ENCODE assay signal across 17 cellular contexts in the genomic region with DNA sequence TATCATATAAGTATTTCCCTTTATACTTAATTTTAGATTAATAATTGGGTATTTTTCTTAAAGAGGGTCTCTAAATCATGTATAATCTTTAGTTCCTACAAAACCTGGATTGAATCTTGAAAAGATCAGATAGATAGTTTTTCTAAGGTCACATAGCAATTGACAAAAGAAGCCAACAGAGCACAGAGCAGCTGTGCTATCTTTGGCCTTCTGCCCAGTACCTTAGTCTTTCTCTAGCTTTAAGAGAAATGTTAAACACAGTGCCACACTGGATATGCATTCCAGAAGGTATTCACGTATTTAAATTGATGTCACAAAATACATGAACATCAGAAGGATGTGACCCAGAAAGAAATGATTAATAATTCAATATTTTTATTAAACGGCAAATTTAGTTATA.
DNase-seq lines count a peak whose midpoint lies in the region; ATAC-seq, FAIRE-seq and TF ChIP-seq lines count a peak whose summit lies in the region.
"Had no signal": no experiment of that assay in that cellular context is flagged by ENCODE, and none has a peak within 500 bp of the region (broad histone marks: within the 10 kb centered on the region; RNA-seq: fewer than 3 reads in every experiment).

No MANE protein-coding gene starts in this region.

- TF ChIP-seq CTCF in endothelial cell of umbilical vein (IDR thresholded peaks at IDR 0.05; ENCODE audit: extremely low read depth in 1 of 2, insufficient read depth in 1 of 2, low read depth in 1 of 2, low read length in 2 of 2), result no peak

- no peak overlapping the region for H3K4me2 ChIP-seq in endothelial cell of umbilical vein (ENCODE audit: insufficient read depth, low read length)

- ATAC-seq in HG03025 (IDR thresholded peaks at IDR 0.05; ENCODE audit: low FRiP score, unreplicated experiment), result no peak
- no peak for ATAC-seq in activated CD4-positive, alpha-beta T cell treated with anti-CD3 and anti-CD28 coated beads for 36 hours
- ATAC-seq in left lobe of liver, result no peak
- ATAC-seq: sciatic nerve had no signal

- H3K4me3 Mint-ChIP-seq in activated CD4-positive, alpha-beta T cell treated with anti-CD3 and anti-CD28 coated beads for 36 hours, result no peak overlapping the region

- no peaks in the 10 kb centered on the region for H3K9me3 ChIP-seq in endothelial cell of umbilical vein (replicated peaks; ENCODE audit: control insufficient read depth, insufficient read depth, low read length)
- H3K9me3 ChIP-seq: thyroid gland had no signal

- no peaks in the 10 kb centered on the region for H3K36me3 Mint-ChIP-seq in activated CD4-positive, alpha-beta T cell treated with anti-CD3 and anti-CD28 coated beads for 36 hours (ENCODE audit: low read depth)

- H2AFZ ChIP-seq in endothelial cell of umbilical vein (ENCODE audit: low read depth, low read length), result no peak overlapping the region

- no TSS peak for BruUV-seq in endothelial cell of umbilical vein (replicated peaks; lab: Mats Ljungman, UMichigan)

- no peak overlapping the region for H3K27ac ChIP-seq in endothelial cell of umbilical vein (ENCODE audit: insufficient read depth, low read depth, low read length)
- H3K27ac ChIP-seq: coronary artery, thyroid gland had no signal

- no peaks in the 10 kb centered on the region for H3K9me1 ChIP-seq in endothelial cell of umbilical vein (replicated peaks; ENCODE audit: control insufficient read depth, extremely low read depth, insufficient read depth, low read length)

- H3K4me1 ChIP-seq in endothelial cell of umbilical vein (ENCODE audit: control insufficient read depth, extremely low read depth, insufficient read depth, low read length), result no peaks in the 10 kb centered on the region
- H3K4me1 ChIP-seq: thyroid gland had no signal

- H3K27ac Mint-ChIP-seq in activated CD4-positive, alpha-beta T cell treated with anti-CD3 and anti-CD28 coated beads for 36 hours, result no peak overlapping the region

- dilution Hi-C loops in endothelial cell of umbilical vein (cut with MboI; ENCODE audit: extremely low pct_ligation_motif_present, low sequenced_read_pairs), result no loop called here

- POLR2A ChIA-PET in endothelial cell of umbilical vein (lab: Charles Lee), result no interaction called here
- POLR2A ChIA-PET in activated CD4-positive, alpha-beta T cell treated with anti-CD3 and anti-CD28 coated beads for 36 hours (lab: Charles Lee), result no interaction called here

- H3K79me2 ChIP-seq in endothelial cell of umbilical vein (ENCODE audit: control insufficient read depth, insufficient read depth, low read length), result no peaks in the 10 kb centered on the region

- DNase-seq in COLO668 (lab: John Stamatoyannopoulos, UW; ENCODE audit: unreplicated experiment), result peak; percentile 31
- DNase-seq in HTR-8/SVneo (ENCODE audit: insufficient read length, low spot score), result peak; percentile 22
- peak; percentile 19 for DNase-seq in NCI-H446 treated with DMSO at 0.1 percent for 48 hours (lab: John Stamatoyannopoulos, UW)
- DNase-seq in endothelial cell of umbilical vein (ENCODE audit: low read depth, low spot score), result peak; percentile 62
- DNase-seq in activated CD4-positive, alpha-beta T cell treated with anti-CD3 and anti-CD28 coated beads for 36 hours, result no peak
- DNase-seq in glomerular visceral epithelial cell (ENCODE audit: extremely low spot score), result no peak
- no peak for DNase-seq in left lobe of liver (ENCODE audit: low spot score)
- DNase-seq: activated T-cell treated with anti-CD3 and anti-CD28 coated beads, Interleukin-2, amount 50 U/mL, for 48 hours; head of caudate nucleus; islet precursor cell; nucleus accumbens; stimulated activated CD4-positive, alpha-beta T cell treated with anti-CD3 and anti-CD28 coated beads, Interleukin-4, amount 100 ng/mL, for 1 hour had no signal

- FAIRE-seq in HTR-8/SVneo (lab: Jason Lieb, UNC), result no peak
- no peak for FAIRE-seq in endothelial cell of umbilical vein (lab: Jason Lieb, UNC)
- FAIRE-seq: H1 had no signal

- H3K9ac ChIP-seq in endothelial cell of umbilical vein (replicated peaks; ENCODE audit: extremely low read depth, insufficient read depth, low read length), result no peak overlapping the region

- H3K9me3 Mint-ChIP-seq in activated CD4-positive, alpha-beta T cell treated with anti-CD3 and anti-CD28 coated beads for 36 hours (ENCODE audit: low read depth), result no peaks in the 10 kb centered on the region

- H3K4me1 Mint-ChIP-seq in activated CD4-positive, alpha-beta T cell treated with anti-CD3 and anti-CD28 coated beads for 36 hours, result no peaks in the 10 kb centered on the region

- H3K36me3 ChIP-seq in endothelial cell of umbilical vein (ENCODE audit: control insufficient read depth in 2 of 2, extremely low read depth in 1 of 2, insufficient read depth in 2 of 2, low read length in 2 of 2), result no peaks in the 10 kb centered on the region
- H3K36me3 ChIP-seq: thyroid gland had no signal

- CTCF ChIA-PET in endothelial cell of umbilical vein (lab: Charles Lee), result no interaction called here
- CTCF ChIA-PET in activated CD4-positive, alpha-beta T cell treated with anti-CD3 and anti-CD28 coated beads for 36 hours (lab: Charles Lee), result interaction anchor here (1.3 kb wide), 1 partner anchor 53 kb away, joined by 5 read pairs; no protein-coding TSS in a partner anchor

- no peak for TF ChIP-seq POLR2A in endothelial cell of umbilical vein (IDR thresholded peaks at IDR 0.05; ENCODE audit: low read depth, low read length)

- intact Hi-C loops in endothelial cell of umbilical vein (cut with micrococcal nuclease), result no loop called here
- intact Hi-C loops in activated CD4-positive, alpha-beta T cell treated with anti-CD3 and anti-CD28 coated beads for 36 hours (cut with DNase I, micrococcal nuclease), result no loop called here

- H3K27me3 ChIP-seq in endothelial cell of umbilical vein (ENCODE audit: control insufficient read depth in 2 of 2, insufficient read depth in 2 of 2, low read length in 2 of 2), result no peaks in the 10 kb centered on the region
- H3K27me3 ChIP-seq: thyroid gland had no signal

- H3K4me3 ChIP-seq in endothelial cell of umbilical vein (replicated peaks in 1 of 3; ENCODE audit: insufficient read depth in 1 of 3, low read depth in 1 of 3, low read length in 3 of 3), result no peak overlapping the region
- H3K4me3 ChIP-seq: coronary artery, thyroid gland had no signal

- H3K27me3 Mint-ChIP-seq in activated CD4-positive, alpha-beta T cell treated with anti-CD3 and anti-CD28 coated beads for 36 hours, result no peaks in the 10 kb centered on the region

- H4K20me1 ChIP-seq in endothelial cell of umbilical vein (replicated peaks; ENCODE audit: control insufficient read depth, extremely low read depth, insufficient read depth, low read length), result no peaks in the 10 kb centered on the region

TF ChIP-seq in endothelial cell of umbilical vein, 7 proteins besides CTCF, POLR2A, EP300 and RAD21:
- TF ChIP-seq, protein P1, sequence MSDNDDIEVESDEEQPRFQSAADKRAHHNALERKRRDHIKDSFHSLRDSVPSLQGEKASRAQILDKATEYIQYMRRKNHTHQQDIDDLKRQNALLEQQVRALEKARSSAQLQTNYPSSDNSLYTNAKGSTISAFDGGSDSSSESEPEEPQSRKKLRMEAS (IDR thresholded peaks at IDR 0.05; ENCODE audit: insufficient read depth, insufficient read length), result no peak
- TF ChIP-seq POLR2AphosphoS5 (IDR thresholded peaks at IDR 0.05; ENCODE audit: insufficient read depth, low read depth, low read length) (no peak), FOS (IDR thresholded peaks at IDR 0.05; ENCODE audit: borderline replicate concordance, insufficient read depth, low read length) (no peak), EZH2 (IDR thresholded peaks at IDR 0.05; ENCODE audit: borderline replicate concordance, low read depth, low read length, severe bottlenecking) (no peak), GATA2 (IDR thresholded peaks at IDR 0.05; ENCODE audit: insufficient read depth, insufficient read length, low read depth, low read length) (no peak), JUN (IDR thresholded peaks at IDR 0.05; ENCODE audit: borderline replicate concordance, insufficient read depth, insufficient read length, low read depth) (no peak), MYC (IDR thresholded peaks at IDR 0.05; ENCODE audit: low read depth, low read length) (no peak)
TF ChIP-seq in endothelial cell of umbilical vein: peak in this region for 0.

Comparison
In these comparisons a context has a peak if more than half of its experiments do, and no peak if none do; other contexts are left out.
1. DNase-seq: peak in COLO668 (single experiment), HTR-8/SVneo (single experiment), NCI-H446 treated with DMSO at 0.1 percent for 48 hours (single experiment) and endothelial cell of umbilical vein (single experiment); none in activated CD4-positive, alpha-beta T cell treated with anti-CD3 and anti-CD28 coated beads for 36 hours (single experiment), glomerular visceral epithelial cell (single experiment) and left lobe of liver (single experiment).